ENCODE assay signal across 8 cellular contexts in the genomic region with DNA sequence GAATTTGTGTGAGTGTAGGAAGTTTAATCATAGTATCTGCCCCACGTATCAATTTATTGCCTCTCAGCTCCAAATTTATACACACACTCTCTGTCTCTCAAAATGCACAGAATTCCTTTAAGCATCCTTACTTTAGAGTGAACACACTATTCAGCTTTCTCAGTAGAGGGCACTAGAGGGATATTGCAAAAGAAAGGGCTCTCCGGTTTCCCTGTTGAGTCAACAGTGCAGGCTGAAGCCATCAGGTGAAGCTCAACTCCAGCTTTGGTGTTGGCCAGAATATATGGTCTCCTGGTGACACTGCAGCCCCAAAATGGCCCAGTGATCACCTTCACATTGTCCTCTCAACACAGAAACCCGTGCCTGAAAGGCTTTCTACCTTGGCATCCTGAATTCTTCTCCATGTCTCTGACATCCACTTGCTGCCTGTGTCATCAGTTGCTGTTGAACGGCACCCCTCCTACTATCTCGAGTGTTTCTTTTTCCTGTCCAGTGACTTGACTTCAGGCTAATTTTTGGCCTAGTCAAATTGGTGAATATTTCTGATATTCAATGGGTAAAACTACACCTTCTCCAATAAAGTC.
DNase-seq lines count a peak whose midpoint lies in the region; ATAC-seq and TF ChIP-seq lines count a peak whose summit lies in the region.

No MANE protein-coding gene starts in this region.

- H3K27ac ChIP-seq in OCI-LY3 (ENCODE audit: low read length) = no peak overlapping the region
- H3K27ac ChIP-seq in foreskin keratinocyte = no peak overlapping the region

- H3K4me1 ChIP-seq in OCI-LY3 (ENCODE audit: low read length) (peaks cover 9% of the 10 kb centered on the region), foreskin keratinocyte (no peaks in the 10 kb centered on the region)

- no peaks in the 10 kb centered on the region for H3K79me2 ChIP-seq in OCI-LY3 (ENCODE audit: low read length)

- H4K20me1 ChIP-seq in OCI-LY3 (ENCODE audit: insufficient read depth, low read length) = no peaks in the 10 kb centered on the region

- peak; percentile 86 for ATAC-seq in foreskin keratinocyte
- ATAC-seq in activated CD4-positive, CD25-positive, alpha-beta regulatory T cell treated with anti-CD3 and anti-CD28 coated beads, Interleukin-2, amount 50 U/mL, for 24 hours = no peak

- H3K4me3 ChIP-seq in GM12864 (ENCODE audit: low read depth, low read length) (no peak overlapping the region), OCI-LY3 (ENCODE audit: low read length) (no peak overlapping the region)

- H2AFZ ChIP-seq in OCI-LY3 (ENCODE audit: low read depth, low read length) = peak overlapping the region; percentile 28; the same call in 1 of the 2 replicates

- H3K36me3 ChIP-seq in OCI-LY3 (replicated peaks; ENCODE audit: low read depth, low read length) = no peaks in the 10 kb centered on the region

- no peaks in the 10 kb centered on the region for H3K27me3 ChIP-seq in OCI-LY3 (ENCODE audit: low read depth, low read length)
- no peaks in the 10 kb centered on the region for H3K27me3 ChIP-seq in foreskin keratinocyte

- DNase-seq in GM12864 (ENCODE audit: low read depth) (no peak), HPDE6-E6E7 (ENCODE audit: extremely low spot score) (peak; percentile 49), foreskin keratinocyte (peak; percentile 18 to 53), superior temporal gyrus (ENCODE audit: extremely low spot score) (peak; percentile 75), AG08395 (ENCODE audit: low spot score) (no peak), GOT3 (lab: John Stamatoyannopoulos, UW) (no peak)

- TF ChIP-seq CTCF in GM12864 (IDR thresholded peaks at IDR 0.05; ENCODE audit: low read depth, low read length, missing control alignments) (peak; percentile 38), OCI-LY3 (IDR thresholded peaks at IDR 0.05; ENCODE audit: low read depth, low read length) (peak; percentile 77), foreskin keratinocyte (conservative IDR thresholded peaks at IDR 0.05) (peak; percentile 71)

- peak overlapping the region; percentile 23 for H3K4me2 ChIP-seq in OCI-LY3 (ENCODE audit: low read length)

- H3K9ac ChIP-seq in OCI-LY3 (ENCODE audit: low read length) = no peak overlapping the region

- H3K9me3 ChIP-seq in OCI-LY3 (ENCODE audit: insufficient read depth, low read length) = no peaks in the 10 kb centered on the region

Comparison
In these comparisons a context has a peak if more than half of its experiments do, and no peak if none do; other contexts are left out.
1. DNase-seq: peak in HPDE6-E6E7 (single experiment), foreskin keratinocyte (2 of 2) and superior temporal gyrus (single experiment); none in GM12864 (single experiment), AG08395 (single experiment) and GOT3 (single experiment).
2. Peak in every context shown above with its lines, with median percentiles within 50 percentile points of each other: CTCF ChIP-seq.